In the genomic region with DNA sequence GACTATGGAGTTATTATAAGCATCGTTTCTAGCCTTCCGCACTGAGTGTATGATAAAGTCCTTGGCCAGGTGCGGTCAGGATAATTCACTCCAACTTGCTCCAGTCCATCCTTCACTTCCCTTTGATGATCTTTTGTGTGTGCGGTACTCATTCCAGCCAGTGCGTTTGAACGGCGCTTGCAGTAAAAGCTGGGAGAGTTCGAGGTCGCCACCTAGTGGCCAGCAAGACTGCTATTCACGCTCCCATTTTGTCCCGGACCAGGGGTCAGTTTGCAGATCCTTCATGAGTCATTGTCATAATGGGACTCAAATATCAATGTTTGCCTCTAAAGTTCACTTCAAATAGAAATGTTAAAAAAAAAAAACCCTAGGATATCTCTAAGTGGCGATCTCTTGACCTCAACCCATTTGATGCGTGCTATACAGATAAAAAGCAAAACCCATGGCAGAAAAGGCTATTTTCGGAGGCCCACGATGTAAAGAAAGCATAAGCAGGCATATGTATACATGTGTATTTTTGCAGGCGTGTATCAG, we compare ENCODE assay signal across 8 cellular contexts.
DNase-seq lines count a peak whose midpoint lies in the region; ATAC-seq and TF ChIP-seq lines count a peak whose summit lies in the region.

No MANE protein-coding gene starts in this region.

- no peak overlapping the region for H3K9ac ChIP-seq in PC-3 (ENCODE audit: low read length)

- H3K36me3 ChIP-seq in PC-3 (ENCODE audit: low read depth, low read length) (no peaks in the 10 kb centered on the region), left lung (no peaks in the 10 kb centered on the region)

- CTCF ChIA-PET in activated CD4-positive, alpha-beta T cell treated with anti-CD3 and anti-CD28 coated beads, Interleukin-2, amount 10 ng/mL, durations not matched to agents 7 days and 5 days (lab: Charles Lee): no interaction called here
- CTCF ChIA-PET in PC-3 (lab: Charles Lee): no interaction called here

- H3K4me2 ChIP-seq in PC-3 (ENCODE audit: low read length): no peak overlapping the region

- H3K9me3 Mint-ChIP-seq in activated CD4-positive, alpha-beta T cell treated with anti-CD3 and anti-CD28 coated beads, Interleukin-2, amount 10 ng/mL, durations not matched to agents 7 days and 5 days: peaks cover 3% of the 10 kb centered on the region

- H3K27me3 ChIP-seq in PC-3 (ENCODE audit: low read length) (no peaks in the 10 kb centered on the region), left lung (peaks cover 0 to 10% of the 10 kb centered on the region in 2 donors)

- no peaks in the 10 kb centered on the region for H3K27me3 Mint-ChIP-seq in activated CD4-positive, alpha-beta T cell treated with anti-CD3 and anti-CD28 coated beads, Interleukin-2, amount 10 ng/mL, durations not matched to agents 7 days and 5 days

- no peaks in the 10 kb centered on the region for H3F3A ChIP-seq in PC-3 (ENCODE audit: low read length, unreplicated experiment)

- no peak overlapping the region for H3K27ac ChIP-seq in PC-3 (ENCODE audit: low read length)
- H3K27ac ChIP-seq in caudate nucleus (ENCODE audit: low read depth, low read length): no peak overlapping the region
- H3K27ac ChIP-seq in left lung: no peak overlapping the region

- no peaks in the 10 kb centered on the region for H4K20me1 ChIP-seq in PC-3 (ENCODE audit: low read length)

- ATAC-seq in PC-3: peak; percentile 54; the same call in 1 of the 2 replicates
- peak; percentile 94 for ATAC-seq in left lung
- ATAC-seq in stimulated activated naive CD8-positive, alpha-beta T cell treated with anti-CD3 and anti-CD28 coated beads, Interleukin-15, Interleukin-2, amounts not matched to agents 100 U/mL and 50 U/mL, for 24 hours: no peak
- no peak for ATAC-seq in HG03442 (IDR thresholded peaks at IDR 0.05; ENCODE audit: unreplicated experiment)

- H3K4me1 ChIP-seq in PC-3 (ENCODE audit: insufficient read depth, low read length) (no peaks in the 10 kb centered on the region), left lung (no peaks in the 10 kb centered on the region)

- H3K36me3 Mint-ChIP-seq in activated CD4-positive, alpha-beta T cell treated with anti-CD3 and anti-CD28 coated beads, Interleukin-2, amount 10 ng/mL, durations not matched to agents 7 days and 5 days (ENCODE audit: low read depth): no peaks in the 10 kb centered on the region

- in situ Hi-C loops in KBM-7 (cut with MboI; ENCODE audit: low pct_unique_long_range_greater_than_20kb, low sequenced_read_pairs): no loop called here

- H3K79me2 ChIP-seq in PC-3 (ENCODE audit: low read length): no peaks in the 10 kb centered on the region

- H2AFZ ChIP-seq in PC-3 (ENCODE audit: low read length): no peak overlapping the region

- no peak overlapping the region for H3K4me3 Mint-ChIP-seq in activated CD4-positive, alpha-beta T cell treated with anti-CD3 and anti-CD28 coated beads, Interleukin-2, amount 10 ng/mL, durations not matched to agents 7 days and 5 days

- no peaks in the 10 kb centered on the region for H3K9me2 ChIP-seq in PC-3 (replicated peaks; ENCODE audit: low read length)

- DNase-seq in activated CD4-positive, alpha-beta T cell treated with anti-CD3 and anti-CD28 coated beads, Interleukin-2, amount 10 ng/mL, durations not matched to agents 7 days and 5 days: peak; percentile 37
- no peak for DNase-seq in activated CD4-positive, alpha-beta T cell treated with anti-CD3 and anti-CD28 coated beads, Interleukin-2, amount 50 U/mL, for 4 hours
- DNase-seq in KBM-7 (peak; percentile 70), PC-3 (peak; percentile 68), caudate nucleus (lab: John Stamatoyannopoulos, UW) (peak in 57 of 61 donors; percentile 2 to 86 (median 33)), left lung (peak in 1 of 2 donors; percentile 50)
- DNase-seq in stimulated activated naive CD8-positive, alpha-beta T cell treated with anti-CD3 and anti-CD28 coated beads, Interleukin-15, Interleukin-2, amounts not matched to agents 100 U/mL and 50 U/mL, for 24 hours: peak; percentile 42

- TF ChIP-seq CTCF in PC-3 (conservative IDR thresholded peaks at IDR 0.05; ENCODE audit: low read depth, low read length): peak; percentile 74
- peak; percentile 51 to 63 for TF ChIP-seq CTCF in left lung (IDR thresholded peaks at IDR 0.05)

- POLR2A ChIA-PET in activated CD4-positive, alpha-beta T cell treated with anti-CD3 and anti-CD28 coated beads, Interleukin-2, amount 10 ng/mL, durations not matched to agents 7 days and 5 days (lab: Charles Lee): no interaction called here
- POLR2A ChIA-PET in PC-3 (lab: Charles Lee; ENCODE audit: unreplicated experiment): no interaction called here

- no peaks in the 10 kb centered on the region for H3K4me1 Mint-ChIP-seq in activated CD4-positive, alpha-beta T cell treated with anti-CD3 and anti-CD28 coated beads, Interleukin-2, amount 10 ng/mL, durations not matched to agents 7 days and 5 days

- no peak overlapping the region for H3K4me3 ChIP-seq in PC-3 (ENCODE audit: low read length)
- H3K4me3 ChIP-seq in left lung: no peak overlapping the region

- intact Hi-C loops in PC-3 (cut with micrococcal nuclease) (no loop called here), left lung (cut with DNase I) (no loop called here)

- H3K27ac Mint-ChIP-seq in activated CD4-positive, alpha-beta T cell treated with anti-CD3 and anti-CD28 coated beads, Interleukin-2, amount 10 ng/mL, durations not matched to agents 7 days and 5 days: no peak overlapping the region

- H3K9me3 ChIP-seq in PC-3 (ENCODE audit: low read length): no peaks in the 10 kb centered on the region
- H3K9me3 ChIP-seq in left lung: no peaks in the 10 kb centered on the region

- BruUV-seq in PC-3 (replicated peaks; lab: Mats Ljungman, UMichigan): no TSS peak

Comparison
In these comparisons a context has a peak if more than half of its experiments do, and no peak if none do; other contexts are left out.
1. DNase-seq: peak in activated CD4-positive, alpha-beta T cell treated with anti-CD3 and anti-CD28 coated beads, Interleukin-2, amount 10 ng/mL, durations not matched to agents 7 days and 5 days (single experiment), KBM-7 (single experiment), PC-3 (single experiment), caudate nucleus (57 of 61) and stimulated activated naive CD8-positive, alpha-beta T cell treated with anti-CD3 and anti-CD28 coated beads, Interleukin-15, Interleukin-2, amounts not matched to agents 100 U/mL and 50 U/mL, for 24 hours (single experiment); none in activated CD4-positive, alpha-beta T cell treated with anti-CD3 and anti-CD28 coated beads, Interleukin-2, amount 50 U/mL, for 4 hours (0 of 2).
2. ATAC-seq: peak in PC-3 (single experiment) and left lung (single experiment); none in stimulated activated naive CD8-positive, alpha-beta T cell treated with anti-CD3 and anti-CD28 coated beads, Interleukin-15, Interleukin-2, amounts not matched to agents 100 U/mL and 50 U/mL, for 24 hours (single experiment) and HG03442 (single experiment).